26 cellular contexts compared by ENCODE assay signal in genomic region chr22:23403720-23404688, GRCh38.
A peak's percentile ranks its signal among the peaks of the same experiment; 100 is the strongest.
DNase-seq lines count a peak whose midpoint lies in the region; ATAC-seq, FAIRE-seq and TF ChIP-seq lines count a peak whose summit lies in the region.
"Had no signal": no experiment of that assay in that cellular context is flagged by ENCODE, and none has a peak within 500 bp of the region (broad histone marks: within the 10 kb centered on the region; RNA-seq: fewer than 3 reads in every experiment).

No MANE protein-coding gene starts in this region.

- H3K27me3 Mint-ChIP-seq in natural killer cell (ENCODE audit: low read depth in 2 of 2): peaks cover 4 to 10% of the 10 kb centered on the region in 2 donors
- peaks cover 0 to 3% of the 10 kb centered on the region in 2 donors for H3K27me3 Mint-ChIP-seq in natural killer cell treated with Interleukin-12 subunit alpha and Interleukin-12 subunit beta and Interleukin-15 and Interleukin-18, amount 100 ng/mL, for 72 hours
- H3K27me3 Mint-ChIP-seq in activated naive CD8-positive, alpha-beta T cell treated with anti-CD3 and anti-CD28 coated beads for 36 hours: peaks cover 3% of the 10 kb centered on the region
- no peaks in the 10 kb centered on the region for H3K27me3 Mint-ChIP-seq in endothelial cell (ENCODE audit: unreplicated experiment)

- H3K27ac ChIP-seq in H1 (ENCODE audit: low read depth, low read length) (no peak overlapping the region), osteoblast (ENCODE audit: low read depth, low read length) (no peak overlapping the region)
- H3K27ac ChIP-seq: neural progenitor cell, vagina had no signal

- H3K9me3 Mint-ChIP-seq in natural killer cell (no peaks in the 10 kb centered on the region), endothelial cell (ENCODE audit: unreplicated experiment) (no peaks in the 10 kb centered on the region)
- H3K9me3 Mint-ChIP-seq in natural killer cell treated with Interleukin-12 subunit alpha and Interleukin-12 subunit beta and Interleukin-15 and Interleukin-18, amount 100 ng/mL, for 72 hours: no peaks in the 10 kb centered on the region
- no peaks in the 10 kb centered on the region for H3K9me3 Mint-ChIP-seq in activated naive CD8-positive, alpha-beta T cell treated with anti-CD3 and anti-CD28 coated beads for 36 hours
- H3K9me3 Mint-ChIP-seq: CD8-positive, alpha-beta memory T cell; stimulated activated naive B cell treated with anti-CD40 and anti-IgM and Interleukin-4, amounts not matched to agents 10 μg/mL and 1 μg/mL and 100 μg/mL, for 72 hours had no signal

- no peak overlapping the region for H3K4me2 ChIP-seq in H1 (ENCODE audit: insufficient read depth in 1 of 2, low read depth in 2 of 2, low read length in 2 of 2)
- H3K4me2 ChIP-seq in osteoblast (ENCODE audit: insufficient read depth, low read length): no peak overlapping the region

- no peak overlapping the region for H2BK15ac ChIP-seq in H1 (ENCODE audit: low read length)

- POLR2A ChIA-PET in H1 (lab: Charles Lee; ENCODE audit: partially characterized antibody): no interaction called here

- TF ChIP-seq RAD21 in H1 (IDR thresholded peaks at IDR 0.05 in 1 of 2, conservative IDR thresholded peaks at IDR 0.05 in 1 of 2; ENCODE audit: low read depth in 2 of 2, low read length in 2 of 2): no peak

- no peak overlapping the region for H2AFZ ChIP-seq in H1 (ENCODE audit: low read length)
- H2AFZ ChIP-seq in osteoblast (ENCODE audit: low read length): no peak overlapping the region

- peaks cover 0 to 7% (median 0%) of the 10 kb centered on the region in 4 experiments; a peak in 3 of 7 replicates for H3K27me3 ChIP-seq in H1 (replicated peaks in 1 of 4; ENCODE audit: control insufficient read depth in 3 of 4, extremely low read depth in 1 of 4, insufficient read depth in 3 of 4, low read length in 3 of 4)
- no peaks in the 10 kb centered on the region for H3K27me3 ChIP-seq in osteoblast (ENCODE audit: insufficient read depth, low read length)
- H3K27me3 ChIP-seq: MG63, neural progenitor cell, vagina had no signal

- no peak for TF ChIP-seq EP300 in H1 (IDR thresholded peaks at IDR 0.05; ENCODE audit: borderline replicate concordance in 1 of 2, low read depth in 2 of 2, low read length in 2 of 2)

- H3K4me1 Mint-ChIP-seq in natural killer cell: no peaks in the 10 kb centered on the region
- no peaks in the 10 kb centered on the region for H3K4me1 Mint-ChIP-seq in natural killer cell treated with Interleukin-12 subunit alpha and Interleukin-12 subunit beta and Interleukin-15 and Interleukin-18, amount 100 ng/mL, for 72 hours (ENCODE audit: low read depth in 2 of 2)
- no peaks in the 10 kb centered on the region for H3K4me1 Mint-ChIP-seq in activated naive CD8-positive, alpha-beta T cell treated with anti-CD3 and anti-CD28 coated beads for 36 hours
- no peaks in the 10 kb centered on the region for H3K4me1 Mint-ChIP-seq in endothelial cell (ENCODE audit: unreplicated experiment)
- H3K4me1 Mint-ChIP-seq: CD8-positive, alpha-beta memory T cell had no signal

- H3K4me1 ChIP-seq in H1 (replicated peaks in 1 of 4; ENCODE audit: control insufficient read depth in 3 of 4, insufficient read depth in 4 of 4, low read length in 3 of 4): peaks cover 0 to 8% (median 4%) of the 10 kb centered on the region in 4 experiments; a peak in 4 of 7 replicates
- no peaks in the 10 kb centered on the region for H3K4me1 ChIP-seq in osteoblast (ENCODE audit: insufficient read depth, low read length)

- no peak overlapping the region for H3K23ac ChIP-seq in H1 (ENCODE audit: insufficient read length)

- no peak overlapping the region for H2BK5ac ChIP-seq in H1 (ENCODE audit: low read depth, low read length)

- no peak overlapping the region for H2BK20ac ChIP-seq in H1 (ENCODE audit: low read length)

- H3K36me3 Mint-ChIP-seq in natural killer cell (no peaks in the 10 kb centered on the region), endothelial cell (ENCODE audit: low read depth, unreplicated experiment) (no peaks in the 10 kb centered on the region)
- H3K36me3 Mint-ChIP-seq in natural killer cell treated with Interleukin-12 subunit alpha and Interleukin-12 subunit beta and Interleukin-15 and Interleukin-18, amount 100 ng/mL, for 72 hours: no peaks in the 10 kb centered on the region
- H3K36me3 Mint-ChIP-seq in activated naive CD8-positive, alpha-beta T cell treated with anti-CD3 and anti-CD28 coated beads for 36 hours: no peaks in the 10 kb centered on the region
- H3K36me3 Mint-ChIP-seq: CD8-positive, alpha-beta memory T cell; neural progenitor cell; stimulated activated naive B cell treated with anti-CD40 and anti-IgM and Interleukin-4, amounts not matched to agents 10 μg/mL and 1 μg/mL and 100 μg/mL, for 72 hours had no signal

- no peak overlapping the region for H4K5ac ChIP-seq in H1 (ENCODE audit: insufficient read length, low read depth, low read length)

- no peaks in the 10 kb centered on the region; the same call in 1 of the 2 replicates for H3K79me1 ChIP-seq in H1 (ENCODE audit: low read depth, low read length)

- H3K56ac ChIP-seq in H1 (replicated peaks; ENCODE audit: insufficient read length, low read depth, low read length): no peak overlapping the region

- H3K4ac ChIP-seq in H1 (replicated peaks; ENCODE audit: insufficient read length, low read depth, low read length): no peak overlapping the region

- H3K9me3 ChIP-seq in H1 (ENCODE audit: insufficient read depth in 2 of 2, low read depth in 1 of 2, low read length in 1 of 2): no peaks in the 10 kb centered on the region
- no peaks in the 10 kb centered on the region for H3K9me3 ChIP-seq in osteoblast (ENCODE audit: low read depth, low read length)
- H3K9me3 ChIP-seq: HAP-1, MG63, mucosa of descending colon, vagina had no signal

- intact Hi-C loops in natural killer cell (cut with micrococcal nuclease): no loop called here

- no peak overlapping the region for H2BK120ac ChIP-seq in H1 (replicated peaks; ENCODE audit: low read depth, low read length)

- no peak overlapping the region for H4K8ac ChIP-seq in H1 (ENCODE audit: extremely low read depth, insufficient read depth, low read length)

- no peak overlapping the region; the same call in 1 of the 2 replicates for H3K18ac ChIP-seq in H1 (ENCODE audit: extremely low read depth, low read length)

- H3K79me2 ChIP-seq in H1 (ENCODE audit: control insufficient read depth in 1 of 2, insufficient read depth in 2 of 2, low read length in 2 of 2): no peaks in the 10 kb centered on the region
- H3K79me2 ChIP-seq in osteoblast (ENCODE audit: insufficient read depth, low read length): no peaks in the 10 kb centered on the region

- H2BK12ac ChIP-seq in H1 (ENCODE audit: low read depth, low read length): no peak overlapping the region

- H2AK5ac ChIP-seq in H1 (ENCODE audit: low read depth, low read length): 0 out of 2 replicates have a peak overlapping the region, but pooled peaks have one; percentile 65

- H3K23me2 ChIP-seq in H1 (ENCODE audit: low read depth, low read length): peaks cover 4% of the 10 kb centered on the region; the same call in 1 of the 2 replicates

- peaks cover 0 to 5% of the 10 kb centered on the region in 2 experiments for H4K20me1 ChIP-seq in H1 (replicated peaks in 1 of 2; ENCODE audit: control insufficient read depth in 1 of 2, insufficient read depth in 2 of 2, low read length in 2 of 2)
- H4K20me1 ChIP-seq in osteoblast (ENCODE audit: insufficient read depth, low read length): peaks cover 4% of the 10 kb centered on the region

- DNase-seq in natural killer cell (no peak), H1 (ENCODE audit: low read depth in 1 of 2, low spot score in 2 of 2) (no peak), osteoblast (ENCODE audit: insufficient read length, low spot score, missing footprints) (peak; percentile 81), NCI-H1048 (lab: John Stamatoyannopoulos, UW) (no peak), endothelial cell (ENCODE audit: low spot score) (no peak)
- DNase-seq in natural killer cell treated with Interleukin-12 subunit alpha and Interleukin-12 subunit beta and Interleukin-15 and Interleukin-18, amount 100 ng/mL, for 72 hours (ENCODE audit: low spot score): no peak
- DNase-seq in activated naive CD8-positive, alpha-beta T cell treated with anti-CD3 and anti-CD28 coated beads for 36 hours: no peak
- DNase-seq: activated CD4-positive, CD25-positive, alpha-beta regulatory T cell treated with anti-CD3 and anti-CD28 coated beads, Interleukin-2, amount 50 U/mL, for 72 hours; activated effector memory CD4-positive, alpha-beta T cell treated with Interleukin-2 at 50 U/mL for 16 hours; activated T-cell treated with anti-CD3 and anti-CD28 coated beads for 4 hours; CD8-positive, alpha-beta memory T cell; DMS53; MG63; NCI-H1436 treated with DMSO at 0.1 percent for 48 hours; NCI-H2107; NCI-H748 treated with DMSO at 0.1 percent for 48 hours; stimulated activated CD4-positive, alpha-beta T cell treated with anti-CD3 and anti-CD28 coated beads, Interleukin-4, amount 100 ng/mL, for 24 hours; stimulated activated naive B cell treated with anti-CD40 and anti-IgM and Interleukin-4, amounts not matched to agents 10 μg/mL and 1 μg/mL and 100 μg/mL, for 72 hours had no signal

- CTCF ChIA-PET in H1 (lab: Charles Lee; ENCODE audit: partially characterized antibody): interaction anchor here (0.5 to 1.6 kb wide), 8 partner anchors 18 to 187 kb away, joined by 3 to 7 read pairs (median 3); no protein-coding TSS in a partner anchor

- no peak for TF ChIP-seq CTCF in natural killer cell (IDR thresholded peaks at IDR 0.05)
- TF ChIP-seq CTCF in H1 (IDR thresholded peaks at IDR 0.05; ENCODE audit: control extremely low read depth in 1 of 3, insufficient read depth in 1 of 3, low read depth in 1 of 3, low read length in 3 of 3): no peak
- TF ChIP-seq CTCF in osteoblast (IDR thresholded peaks at IDR 0.05; ENCODE audit: extremely low read depth, low read depth, low read length): no peak
- TF ChIP-seq CTCF in endothelial cell (IDR thresholded peaks at IDR 0.05; ENCODE audit: unreplicated experiment): no peak

- no peak overlapping the region for H3K14ac ChIP-seq in H1 (ENCODE audit: insufficient read length)

- no peak for FAIRE-seq in H1 (lab: Jason Lieb, UNC)
- FAIRE-seq: A204.1, G401.6, islet of Langerhans had no signal

- no peak for ATAC-seq in natural killer cell
- ATAC-seq in natural killer cell treated with Interleukin-12 subunit alpha and Interleukin-12 subunit beta and Interleukin-15 and Interleukin-18, amount 100 ng/mL, for 72 hours: no peak
- no peak for ATAC-seq in GM19328 (IDR thresholded peaks at IDR 0.05; ENCODE audit: unreplicated experiment)
- ATAC-seq: mucosa of descending colon; stimulated activated naive B cell treated with anti-CD40 and anti-IgM and Interleukin-4, amounts not matched to agents 10 μg/mL and 1 μg/mL and 100 μg/mL, for 72 hours had no signal

- peak overlapping the region; percentile 35 for H3K4me3 Mint-ChIP-seq in natural killer cell
- H3K4me3 Mint-ChIP-seq in natural killer cell treated with Interleukin-12 subunit alpha and Interleukin-12 subunit beta and Interleukin-15 and Interleukin-18, amount 100 ng/mL, for 72 hours: no peak overlapping the region
- H3K4me3 Mint-ChIP-seq in activated naive CD8-positive, alpha-beta T cell treated with anti-CD3 and anti-CD28 coated beads for 36 hours: no peak overlapping the region
- no peak overlapping the region for H3K4me3 Mint-ChIP-seq in endothelial cell (ENCODE audit: unreplicated experiment)

- H3K9ac ChIP-seq in H1 (replicated peaks in 1 of 4; ENCODE audit: extremely low read depth in 1 of 4, low read depth in 3 of 4, low read length in 3 of 4): no peak overlapping the region
- H3K9ac ChIP-seq: neural progenitor cell had no signal

- no peak overlapping the region for H3K4me3 ChIP-seq in H1 (ENCODE audit: extremely low read depth in 1 of 4, insufficient read depth in 2 of 4, low read depth in 3 of 4, low read length in 4 of 4)
- H3K4me3 ChIP-seq in osteoblast (ENCODE audit: insufficient read depth, low read length): no peak overlapping the region
- H3K4me3 ChIP-seq: MG63, mucosa of descending colon, vagina had no signal

- no peak overlapping the region for H4K91ac ChIP-seq in H1 (replicated peaks; ENCODE audit: insufficient read length, low read length)

- H3K27ac Mint-ChIP-seq in natural killer cell (no peak overlapping the region), endothelial cell (ENCODE audit: unreplicated experiment) (no peak overlapping the region)
- no peak overlapping the region for H3K27ac Mint-ChIP-seq in natural killer cell treated with Interleukin-12 subunit alpha and Interleukin-12 subunit beta and Interleukin-15 and Interleukin-18, amount 100 ng/mL, for 72 hours
- H3K27ac Mint-ChIP-seq in activated naive CD8-positive, alpha-beta T cell treated with anti-CD3 and anti-CD28 coated beads for 36 hours: no peak overlapping the region
- H3K27ac Mint-ChIP-seq: stimulated activated naive B cell treated with anti-CD40 and anti-IgM and Interleukin-4, amounts not matched to agents 10 μg/mL and 1 μg/mL and 100 μg/mL, for 72 hours had no signal

- H3K36me3 ChIP-seq in H1 (ENCODE audit: control insufficient read depth in 2 of 4, insufficient read depth in 4 of 4, low read length in 3 of 4) (no peaks in the 10 kb centered on the region), osteoblast (ENCODE audit: insufficient read depth, low read length) (no peaks in the 10 kb centered on the region)
- H3K36me3 ChIP-seq: HAP-1, MG63, neural progenitor cell, vagina had no signal

- WGBS in H1 (ENCODE audit: extremely low coverage in 1 of 2, insufficient coverage in 1 of 2, insufficient read length in 1 of 2, insufficient replicate concordance in 2 of 2, low coverage in 1 of 2, low lambda C conversion rate in 2 of 2, missing lambda C conversion rate in 1 of 2), 2 experiments: 92% methylated on average over 13 of the region's 13 CpGs; no CpG with 5 or more reads in 1 of the 2 experiments

- no peak for TF ChIP-seq POLR2A in H1 (IDR thresholded peaks at IDR 0.05; ENCODE audit: control extremely low read depth in 1 of 2, low read depth in 2 of 2, low read length in 2 of 2)
